10 cellular contexts compared by ENCODE assay signal in genomic region chr1:159790237-159790917, GRCh38. TPM values are rescaled to one million over a fixed set of nuclear protein-coding genes. Genes with fewer than 3 reads are reported as not detected.
DNase-seq lines count a peak whose midpoint lies in the region; ATAC-seq and TF ChIP-seq lines count a peak whose summit lies in the region.
"Had no signal": no experiment of that assay in that cellular context is flagged by ENCODE, and none has a peak within 500 bp of the region (broad histone marks: within the 10 kb centered on the region; RNA-seq: fewer than 3 reads in every experiment).

No MANE protein-coding gene starts in this region.

- no peak overlapping the region for H3K4me3 Mint-ChIP-seq in Calu3 (ENCODE audit: low read depth, unreplicated experiment)
- H3K4me3 Mint-ChIP-seq in T-helper 17 cell: no peak overlapping the region
- H3K4me3 Mint-ChIP-seq: immature natural killer cell had no signal

- CTCF ChIA-PET in Calu3 (lab: Charles Lee) (interaction anchor here (0.8 to 1.7 kb wide), 8 partner anchors 9 to 576 kb away, joined by 3 to 10 read pairs (median 4); partner anchors contain the start of gene DUSP23), HEK293 (lab: Yijun Ruan, JAX) (interaction anchor here (0.6 to 3.1 kb wide), 11 partner anchors 9 to 732 kb away, joined by 3 to 15 read pairs (median 3); partner anchors contain the start of gene FCRL6)

- H3K9me3 ChIP-seq in HEK293 (ENCODE audit: control insufficient read depth, insufficient read depth, low read depth, low read length) (no peaks in the 10 kb centered on the region), T-helper 17 cell (ENCODE audit: control insufficient read depth, low read length, poor library complexity, severe bottlenecking) (no peaks in the 10 kb centered on the region)
- H3K9me3 ChIP-seq: SJSA1 had no signal

- ATAC-seq in T-helper 17 cell: peak; percentile 48
- ATAC-seq in HG02763 (IDR thresholded peaks at IDR 0.05; ENCODE audit: unreplicated experiment): no peak
- ATAC-seq in GM18870 (IDR thresholded peaks at IDR 0.05; ENCODE audit: unreplicated experiment): no peak
- no peak for ATAC-seq in HG03432 (IDR thresholded peaks at IDR 0.05; ENCODE audit: unreplicated experiment)

- H3K36me3 Mint-ChIP-seq in Calu3 (ENCODE audit: insufficient read depth, unreplicated experiment) (no peaks in the 10 kb centered on the region), T-helper 17 cell (ENCODE audit: low read depth) (peaks cover 2% of the 10 kb centered on the region)
- H3K36me3 Mint-ChIP-seq: immature natural killer cell had no signal

- TF ChIP-seq CTCF in Calu3 (IDR thresholded peaks at IDR 0.05; ENCODE audit: unreplicated experiment): peak; percentile 57
- TF ChIP-seq CTCF in HEK293 (tag by site-specific recombination; IDR thresholded peaks at IDR 0.05): no peak

- H3K27ac Mint-ChIP-seq in Calu3 (ENCODE audit: unreplicated experiment) (no peak overlapping the region), T-helper 17 cell (no peak overlapping the region)

- intact Hi-C loops in Calu3 (cut with micrococcal nuclease; ENCODE audit: unreplicated experiment): loop anchor here (2.0 to 10.0 kb wide), 3 partner anchors 580 to 656 kb away; no protein-coding TSS in a partner anchor

- H3K36me3 ChIP-seq in HEK293 (ENCODE audit: control insufficient read depth in 2 of 2, insufficient read depth in 1 of 2, low read length in 2 of 2): no peaks in the 10 kb centered on the region
- H3K36me3 ChIP-seq: SJSA1 had no signal

- H3K27me3 Mint-ChIP-seq in Calu3 (ENCODE audit: unreplicated experiment): peaks cover 14% of the 10 kb centered on the region
- peaks cover 33% of the 10 kb centered on the region for H3K27me3 Mint-ChIP-seq in T-helper 17 cell

- no peak overlapping the region for H3K27ac ChIP-seq in HEK293 (ENCODE audit: extremely low read depth, low read depth, low read length)
- H3K27ac ChIP-seq: SJSA1 had no signal

- no peaks in the 10 kb centered on the region for H3K9me3 Mint-ChIP-seq in Calu3 (ENCODE audit: low read depth, unreplicated experiment)
- H3K9me3 Mint-ChIP-seq: immature natural killer cell had no signal

- no TSS peak for BruUV-seq in Calu3 (replicated peaks; lab: Mats Ljungman, UMichigan)

- peaks cover 13% of the 10 kb centered on the region for H3K4me1 Mint-ChIP-seq in Calu3 (ENCODE audit: low read depth, unreplicated experiment)
- H3K4me1 Mint-ChIP-seq in T-helper 17 cell: peaks cover 5% of the 10 kb centered on the region
- H3K4me1 Mint-ChIP-seq: immature natural killer cell had no signal

- DNase-seq in Calu3: peak; percentile 43
- no peak for DNase-seq in T-helper 17 cell
- DNase-seq in left kidney (ENCODE audit: low read depth, low spot score): peak; percentile 74
- DNase-seq in OCI-M2 (lab: John Stamatoyannopoulos, UW; ENCODE audit: unreplicated experiment): no peak

- 0 out of 2 replicates have a peak, but pooled peaks cover 4% of the 10 kb centered on the region for H3K4me1 ChIP-seq in HEK293 (ENCODE audit: control insufficient read depth, insufficient read depth, low read length)
- H3K4me1 ChIP-seq: SJSA1 had no signal

- no peak overlapping the region for H3K4me3 ChIP-seq in HEK293 (ENCODE audit: low read depth, low read length)
- H3K4me3 ChIP-seq: SJSA1 had no signal

- POLR2A ChIA-PET in HEK293 (lab: Yijun Ruan, JAX): no interaction called here

TF ChIP-seq in HEK293, 187 proteins besides CTCF, POLR2A, EP300 and RAD21:
- TF ChIP-seq ZNF112 (tag by site-specific recombination; IDR thresholded peaks at IDR 0.05): no peak
- peak; percentile 44 for TF ChIP-seq ZNF654 (tag by site-specific recombination; IDR thresholded peaks at IDR 0.05; ENCODE audit: low read depth)

RNA-seq across cellular contexts. Expression of gene DUSP23, which starts 9.6 kb away (rescaled TPM):
- total RNA-seq in Calu3 (2022) (5.7 and 10.6 TPM in 2 replicates), T-helper 17 cell (10 to 100 TPM in 1 of 2 donors, 1 to 10 TPM in 1; 7.9 to 12.0 TPM)

RNA-seq across cellular contexts. Expression of gene FCRL6, which starts 11.8 kb away (rescaled TPM):
- not detected in 2 replicates for total RNA-seq in Calu3 (2022)
- total RNA-seq in T-helper 17 cell: under 1 TPM; 0.27 to 0.81 TPM
- total RNA-seq: SJSA1 had no signal

RNA-seq across cellular contexts. Expression of gene SLAMF8, which starts 36.3 kb away (rescaled TPM):
- not detected in 2 replicates for total RNA-seq in Calu3 (2022)
- under 1 TPM in 1 of 2 donors, not detected in 1; 0.44 TPM for total RNA-seq in T-helper 17 cell
- total RNA-seq: SJSA1 had no signal

Comparison
In these comparisons a context has a peak if more than half of its experiments do, and no peak if none do; other contexts are left out.
1. DNase-seq: peak in Calu3 (single experiment) and left kidney (single experiment); none in T-helper 17 cell (0 of 3) and OCI-M2 (single experiment).